1 cellular context compared by ENCODE assay signal in genomic region chr12:133105620-133106019, GRCh38.
TF ChIP-seq lines count a peak whose summit lies in the region.

No MANE protein-coding gene starts in this region.

TF ChIP-seq in H1, 55 proteins besides CTCF, POLR2A, EP300 and RAD21:
- TF ChIP-seq HDAC6 (IDR thresholded peaks at IDR 0.05; ENCODE audit: low read depth, low read length), result no peak
- TF ChIP-seq SIRT6 (IDR thresholded peaks at IDR 0.05; ENCODE audit: low read length), result no peak
- TF ChIP-seq ZNF274 (IDR thresholded peaks at IDR 0.05; ENCODE audit: borderline replicate concordance, extremely low read depth, low read length), result peak; percentile 89; the same call in 1 of the 2 replicates
